ENCODE assay signal across 35 cellular contexts in genomic region chr7:16301251-16301650, GRCh38.
"Had no signal": no experiment of that assay in that cellular context is flagged by ENCODE, and none has a peak within 500 bp of the region (broad histone marks: within the 10 kb centered on the region; RNA-seq: fewer than 3 reads in every experiment).

No MANE protein-coding gene starts in this region.

- DNase-seq: activated CD4-positive, alpha-beta memory T cell treated with anti-CD3 and anti-CD28 coated beads, Interleukin-2, amount 10 ng/mL, durations not matched to agents 7 days and 5 days; activated CD4-positive, alpha-beta T cell treated with anti-CD3 and anti-CD28 coated beads for 1 hour; activated CD4-positive, alpha-beta T cell treated with anti-CD3 and anti-CD28 coated beads for 48 hours; activated CD4-positive, CD25-positive, alpha-beta regulatory T cell; activated CD8-positive, alpha-beta memory T cell treated with anti-CD3 and anti-CD28 coated beads for 24 hours; activated CD8-positive, alpha-beta memory T cell treated with anti-CD3 and anti-CD28 coated beads, Interleukin-2, amount 10 ng/mL, durations not matched to agents 7 days and 5 days; activated CD8-positive, alpha-beta memory T cell treated with anti-CD3 and anti-CD28 coated beads, Interleukin-2, amount 50 U/mL, for 48 hours; activated effector memory CD4-positive, alpha-beta T cell treated with Interleukin-2 at 50 U/mL for 16 hours; activated naive CD4-positive, alpha-beta T cell treated with Interleukin-2 at 50 U/mL for 16 hours; activated naive CD8-positive, alpha-beta T cell treated with anti-CD3 and anti-CD28 coated beads, Interleukin-2, amount 10 ng/mL, durations not matched to agents 7 days and 5 days; activated T-cell treated with anti-CD3 and anti-CD28 coated beads, Interleukin-2, amount 50 U/mL, for 48 hours; amygdala; NCI-H1048; NCI-H1105 treated with DMSO at 0.1 percent for 48 hours; NCI-H1436; NCI-H1694; NCI-H1930; NCI-H2081 treated with DMSO at 0.1 percent for 48 hours; NCI-H345; NCI-H524 treated with DMSO at 0.1 percent for 48 hours; PC-3; Peyer's patch; RPMI8226; SHP77 treated with DMSO at 0.1 percent for 48 hours; SW 1271; T-helper 1 cell; T-helper 2 cell; T-helper 9 cell; WERI-Rb-1 had no signal

- H3K4me1 Mint-ChIP-seq: activated CD4-positive, alpha-beta memory T cell treated with anti-CD3 and anti-CD28 coated beads, Interleukin-2, amount 10 ng/mL, durations not matched to agents 7 days and 5 days; activated CD8-positive, alpha-beta memory T cell treated with anti-CD3 and anti-CD28 coated beads, Interleukin-2, amount 10 ng/mL, durations not matched to agents 7 days and 5 days; activated naive CD4-positive, alpha-beta T cell treated with anti-CD3 and anti-CD28 coated beads, Interleukin-2, amount 50 U/mL, for 24 hours; activated naive CD8-positive, alpha-beta T cell treated with anti-CD3 and anti-CD28 coated beads, Interleukin-2, amount 10 ng/mL, durations not matched to agents 7 days and 5 days; central memory CD8-positive, alpha-beta T cell had no signal

- H3K27me3 ChIP-seq: ascending aorta, cardiac muscle cell, Peyer's patch, SJSA1 had no signal

- H3K36me3 Mint-ChIP-seq: activated naive CD4-positive, alpha-beta T cell treated with anti-CD3 and anti-CD28 coated beads, Interleukin-2, amount 50 U/mL, for 24 hours had no signal

- H3K27me3 Mint-ChIP-seq: activated CD4-positive, alpha-beta memory T cell treated with anti-CD3 and anti-CD28 coated beads, Interleukin-2, amount 10 ng/mL, durations not matched to agents 7 days and 5 days; activated CD8-positive, alpha-beta memory T cell treated with anti-CD3 and anti-CD28 coated beads, Interleukin-2, amount 10 ng/mL, durations not matched to agents 7 days and 5 days; activated naive CD4-positive, alpha-beta T cell treated with anti-CD3 and anti-CD28 coated beads, Interleukin-2, amount 50 U/mL, for 24 hours; activated naive CD8-positive, alpha-beta T cell treated with anti-CD3 and anti-CD28 coated beads, Interleukin-2, amount 10 ng/mL, durations not matched to agents 7 days and 5 days; central memory CD8-positive, alpha-beta T cell had no signal

- H3K4me3 ChIP-seq: ascending aorta, cardiac muscle cell, K562, Peyer's patch, SJSA1 had no signal

- H3K4me3 Mint-ChIP-seq: activated CD4-positive, alpha-beta memory T cell treated with anti-CD3 and anti-CD28 coated beads, Interleukin-2, amount 10 ng/mL, durations not matched to agents 7 days and 5 days; activated CD8-positive, alpha-beta memory T cell treated with anti-CD3 and anti-CD28 coated beads, Interleukin-2, amount 10 ng/mL, durations not matched to agents 7 days and 5 days; activated naive CD4-positive, alpha-beta T cell treated with anti-CD3 and anti-CD28 coated beads, Interleukin-2, amount 50 U/mL, for 24 hours; activated naive CD8-positive, alpha-beta T cell treated with anti-CD3 and anti-CD28 coated beads, Interleukin-2, amount 10 ng/mL, durations not matched to agents 7 days and 5 days; central memory CD8-positive, alpha-beta T cell had no signal

- H3K27ac Mint-ChIP-seq: activated CD4-positive, alpha-beta memory T cell treated with anti-CD3 and anti-CD28 coated beads, Interleukin-2, amount 10 ng/mL, durations not matched to agents 7 days and 5 days; activated CD8-positive, alpha-beta memory T cell treated with anti-CD3 and anti-CD28 coated beads, Interleukin-2, amount 10 ng/mL, durations not matched to agents 7 days and 5 days; activated naive CD4-positive, alpha-beta T cell treated with anti-CD3 and anti-CD28 coated beads, Interleukin-2, amount 50 U/mL, for 24 hours; activated naive CD8-positive, alpha-beta T cell treated with anti-CD3 and anti-CD28 coated beads, Interleukin-2, amount 10 ng/mL, durations not matched to agents 7 days and 5 days had no signal

- H3K36me3 ChIP-seq: ascending aorta, cardiac muscle cell, Peyer's patch, SJSA1, WERI-Rb-1 had no signal

- H3K27ac ChIP-seq: ascending aorta, cardiac muscle cell, Peyer's patch, SJSA1, WERI-Rb-1 had no signal

- H3K4me1 ChIP-seq: ascending aorta, Peyer's patch had no signal

- H3K9me3 Mint-ChIP-seq: activated CD4-positive, alpha-beta memory T cell treated with anti-CD3 and anti-CD28 coated beads, Interleukin-2, amount 10 ng/mL, durations not matched to agents 7 days and 5 days; activated naive CD4-positive, alpha-beta T cell treated with anti-CD3 and anti-CD28 coated beads, Interleukin-2, amount 50 U/mL, for 24 hours; central memory CD8-positive, alpha-beta T cell had no signal
